8 cellular contexts compared by ENCODE assay signal in genomic region chr2:63811063-63811462, GRCh38.
"Had no signal": no experiment of that assay in that cellular context is flagged by ENCODE, and none has a peak within 500 bp of the region (broad histone marks: within the 10 kb centered on the region; RNA-seq: fewer than 3 reads in every experiment).

No MANE protein-coding gene starts in this region.

- H3K4me3 ChIP-seq: GM23248, HAP-1 had no signal

- H2AFZ ChIP-seq: GM23248 had no signal

- H3K9me3 ChIP-seq: HAP-1 had no signal

- DNase-seq: GM23248, GOT3, H7, HFFc6 had no signal

- FAIRE-seq: HepG2 had no signal

- H3K4me1 ChIP-seq: HAP-1 had no signal

- ATAC-seq: HCT116, HepG2 had no signal

- H3K27ac ChIP-seq: GM23248, HL-60 had no signal

- H3K36me3 ChIP-seq: HAP-1 had no signal

- H3K9ac ChIP-seq: GM23248 had no signal
